1 cellular context compared by ENCODE assay signal in genomic region chr6:138403801-138404665, GRCh38.
TF ChIP-seq lines count a peak whose summit lies in the region.

Gene HEBP2 (plus strand): TSS chr6:138404223. CDS start chr6:138404496, 273 bp downstream.

TF ChIP-seq in K562, 482 proteins besides CTCF, POLR2A, EP300 and RAD21 (continued from another document and continues in another):
- TF ChIP-seq, protein P1, sequence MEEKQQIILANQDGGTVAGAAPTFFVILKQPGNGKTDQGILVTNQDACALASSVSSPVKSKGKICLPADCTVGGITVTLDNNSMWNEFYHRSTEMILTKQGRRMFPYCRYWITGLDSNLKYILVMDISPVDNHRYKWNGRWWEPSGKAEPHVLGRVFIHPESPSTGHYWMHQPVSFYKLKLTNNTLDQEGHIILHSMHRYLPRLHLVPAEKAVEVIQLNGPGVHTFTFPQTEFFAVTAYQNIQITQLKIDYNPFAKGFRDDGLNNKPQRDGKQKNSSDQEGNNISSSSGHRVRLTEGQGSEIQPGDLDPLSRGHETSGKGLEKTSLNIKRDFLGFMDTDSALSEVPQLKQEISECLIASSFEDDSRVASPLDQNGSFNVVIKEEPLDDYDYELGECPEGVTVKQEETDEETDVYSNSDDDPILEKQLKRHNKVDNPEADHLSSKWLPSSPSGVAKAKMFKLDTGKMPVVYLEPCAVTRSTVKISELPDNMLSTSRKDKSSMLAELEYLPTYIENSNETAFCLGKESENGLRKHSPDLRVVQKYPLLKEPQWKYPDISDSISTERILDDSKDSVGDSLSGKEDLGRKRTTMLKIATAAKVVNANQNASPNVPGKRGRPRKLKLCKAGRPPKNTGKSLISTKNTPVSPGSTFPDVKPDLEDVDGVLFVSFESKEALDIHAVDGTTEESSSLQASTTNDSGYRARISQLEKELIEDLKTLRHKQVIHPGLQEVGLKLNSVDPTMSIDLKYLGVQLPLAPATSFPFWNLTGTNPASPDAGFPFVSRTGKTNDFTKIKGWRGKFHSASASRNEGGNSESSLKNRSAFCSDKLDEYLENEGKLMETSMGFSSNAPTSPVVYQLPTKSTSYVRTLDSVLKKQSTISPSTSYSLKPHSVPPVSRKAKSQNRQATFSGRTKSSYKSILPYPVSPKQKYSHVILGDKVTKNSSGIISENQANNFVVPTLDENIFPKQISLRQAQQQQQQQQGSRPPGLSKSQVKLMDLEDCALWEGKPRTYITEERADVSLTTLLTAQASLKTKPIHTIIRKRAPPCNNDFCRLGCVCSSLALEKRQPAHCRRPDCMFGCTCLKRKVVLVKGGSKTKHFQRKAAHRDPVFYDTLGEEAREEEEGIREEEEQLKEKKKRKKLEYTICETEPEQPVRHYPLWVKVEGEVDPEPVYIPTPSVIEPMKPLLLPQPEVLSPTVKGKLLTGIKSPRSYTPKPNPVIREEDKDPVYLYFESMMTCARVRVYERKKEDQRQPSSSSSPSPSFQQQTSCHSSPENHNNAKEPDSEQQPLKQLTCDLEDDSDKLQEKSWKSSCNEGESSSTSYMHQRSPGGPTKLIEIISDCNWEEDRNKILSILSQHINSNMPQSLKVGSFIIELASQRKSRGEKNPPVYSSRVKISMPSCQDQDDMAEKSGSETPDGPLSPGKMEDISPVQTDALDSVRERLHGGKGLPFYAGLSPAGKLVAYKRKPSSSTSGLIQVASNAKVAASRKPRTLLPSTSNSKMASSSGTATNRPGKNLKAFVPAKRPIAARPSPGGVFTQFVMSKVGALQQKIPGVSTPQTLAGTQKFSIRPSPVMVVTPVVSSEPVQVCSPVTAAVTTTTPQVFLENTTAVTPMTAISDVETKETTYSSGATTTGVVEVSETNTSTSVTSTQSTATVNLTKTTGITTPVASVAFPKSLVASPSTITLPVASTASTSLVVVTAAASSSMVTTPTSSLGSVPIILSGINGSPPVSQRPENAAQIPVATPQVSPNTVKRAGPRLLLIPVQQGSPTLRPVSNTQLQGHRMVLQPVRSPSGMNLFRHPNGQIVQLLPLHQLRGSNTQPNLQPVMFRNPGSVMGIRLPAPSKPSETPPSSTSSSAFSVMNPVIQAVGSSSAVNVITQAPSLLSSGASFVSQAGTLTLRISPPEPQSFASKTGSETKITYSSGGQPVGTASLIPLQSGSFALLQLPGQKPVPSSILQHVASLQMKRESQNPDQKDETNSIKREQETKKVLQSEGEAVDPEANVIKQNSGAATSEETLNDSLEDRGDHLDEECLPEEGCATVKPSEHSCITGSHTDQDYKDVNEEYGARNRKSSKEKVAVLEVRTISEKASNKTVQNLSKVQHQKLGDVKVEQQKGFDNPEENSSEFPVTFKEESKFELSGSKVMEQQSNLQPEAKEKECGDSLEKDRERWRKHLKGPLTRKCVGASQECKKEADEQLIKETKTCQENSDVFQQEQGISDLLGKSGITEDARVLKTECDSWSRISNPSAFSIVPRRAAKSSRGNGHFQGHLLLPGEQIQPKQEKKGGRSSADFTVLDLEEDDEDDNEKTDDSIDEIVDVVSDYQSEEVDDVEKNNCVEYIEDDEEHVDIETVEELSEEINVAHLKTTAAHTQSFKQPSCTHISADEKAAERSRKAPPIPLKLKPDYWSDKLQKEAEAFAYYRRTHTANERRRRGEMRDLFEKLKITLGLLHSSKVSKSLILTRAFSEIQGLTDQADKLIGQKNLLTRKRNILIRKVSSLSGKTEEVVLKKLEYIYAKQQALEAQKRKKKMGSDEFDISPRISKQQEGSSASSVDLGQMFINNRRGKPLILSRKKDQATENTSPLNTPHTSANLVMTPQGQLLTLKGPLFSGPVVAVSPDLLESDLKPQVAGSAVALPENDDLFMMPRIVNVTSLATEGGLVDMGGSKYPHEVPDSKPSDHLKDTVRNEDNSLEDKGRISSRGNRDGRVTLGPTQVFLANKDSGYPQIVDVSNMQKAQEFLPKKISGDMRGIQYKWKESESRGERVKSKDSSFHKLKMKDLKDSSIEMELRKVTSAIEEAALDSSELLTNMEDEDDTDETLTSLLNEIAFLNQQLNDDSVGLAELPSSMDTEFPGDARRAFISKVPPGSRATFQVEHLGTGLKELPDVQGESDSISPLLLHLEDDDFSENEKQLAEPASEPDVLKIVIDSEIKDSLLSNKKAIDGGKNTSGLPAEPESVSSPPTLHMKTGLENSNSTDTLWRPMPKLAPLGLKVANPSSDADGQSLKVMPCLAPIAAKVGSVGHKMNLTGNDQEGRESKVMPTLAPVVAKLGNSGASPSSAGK (IDR thresholded peaks at IDR 0.05) = peak; percentile 77
- TF ChIP-seq ZNF717 (CRISPR knock-in tag; IDR thresholded peaks at IDR 0.05) (no peak), CAMTA2 (CRISPR knock-in tag; conservative IDR thresholded peaks at IDR 0.05) (no peak), E2F4 (CRISPR knock-in tag; IDR thresholded peaks at IDR 0.05; ENCODE audit: low read depth) (peak; percentile 18; the same call in 1 of the 2 replicates), BRD9 (IDR thresholded peaks at IDR 0.05; ENCODE audit: low read depth, partially characterized antibody) (no peak), ZNF41 (CRISPR knock-in tag; conservative IDR thresholded peaks at IDR 0.05) (0 out of 2 replicates have a peak, but pooled peaks have one; percentile 17), ZNF398 (CRISPR knock-in tag; IDR thresholded peaks at IDR 0.05) (no peak), NFRKB (IDR thresholded peaks at IDR 0.05; ENCODE audit: low read depth) (no peak), ZNF324 (CRISPR knock-in tag; IDR thresholded peaks at IDR 0.05) (no peak), TAL1 (IDR thresholded peaks at IDR 0.05) (no peak), CCAR2 (IDR thresholded peaks at IDR 0.05; ENCODE audit: low read depth, low read length) (no peak), NFE2 (IDR thresholded peaks at IDR 0.05; ENCODE audit: low read depth) (no peak), CREB1 (IDR thresholded peaks at IDR 0.05) (peak; percentile 18; the same call in 1 of the 2 replicates), CREB1 (CRISPR knock-in tag; IDR thresholded peaks at IDR 0.05) (peak; percentile 44; the same call in 1 of the 2 replicates), IRF9 (tag; IDR thresholded peaks at IDR 0.05) (no peak), KAT7 (CRISPR knock-in tag; IDR thresholded peaks at IDR 0.05; ENCODE audit: borderline replicate concordance) (peak; percentile 70; the same call in 1 of the 2 replicates), SIN3A (IDR thresholded peaks at IDR 0.05; ENCODE audit: borderline replicate concordance in 2 of 2, control insufficient read depth in 1 of 2, low read depth in 2 of 2, low read length in 2 of 2) (no peak; a peak in 1 of 4 replicates), CHD2 (IDR thresholded peaks at IDR 0.05; ENCODE audit: low read depth, low read length) (no peak), ZNF274 (IDR thresholded peaks at IDR 0.05; ENCODE audit: borderline replicate concordance, low read depth, low read length) (no peak), CBX2 (IDR thresholded peaks at IDR 0.05; ENCODE audit: insufficient read depth, low read length, poor library complexity, severe bottlenecking) (no peak), BMI1 (IDR thresholded peaks at IDR 0.05; ENCODE audit: low read length) (no peak), PCBP2 (IDR thresholded peaks at IDR 0.05; ENCODE audit: low read depth, low read length, poor library complexity, severe bottlenecking) (no peak), ZNF24 (IDR thresholded peaks at IDR 0.05) (no peak; the same call in 1 of the 2 replicates), DIDO1 (tag; IDR thresholded peaks at IDR 0.05; ENCODE audit: low read depth) (no peak), ZSCAN32 (CRISPR knock-in tag; IDR thresholded peaks at IDR 0.05) (no peak), HNRNPK (IDR thresholded peaks at IDR 0.05; ENCODE audit: low read depth, low read length, poor library complexity, severe bottlenecking) (no peak), RBM17 (IDR thresholded peaks at IDR 0.05; ENCODE audit: borderline replicate concordance, low read depth, low read length) (no peak), NFIX (CRISPR knock-in tag; IDR thresholded peaks at IDR 0.05; ENCODE audit: low read depth) (no peak)
- TF ChIP-seq, protein P2, sequence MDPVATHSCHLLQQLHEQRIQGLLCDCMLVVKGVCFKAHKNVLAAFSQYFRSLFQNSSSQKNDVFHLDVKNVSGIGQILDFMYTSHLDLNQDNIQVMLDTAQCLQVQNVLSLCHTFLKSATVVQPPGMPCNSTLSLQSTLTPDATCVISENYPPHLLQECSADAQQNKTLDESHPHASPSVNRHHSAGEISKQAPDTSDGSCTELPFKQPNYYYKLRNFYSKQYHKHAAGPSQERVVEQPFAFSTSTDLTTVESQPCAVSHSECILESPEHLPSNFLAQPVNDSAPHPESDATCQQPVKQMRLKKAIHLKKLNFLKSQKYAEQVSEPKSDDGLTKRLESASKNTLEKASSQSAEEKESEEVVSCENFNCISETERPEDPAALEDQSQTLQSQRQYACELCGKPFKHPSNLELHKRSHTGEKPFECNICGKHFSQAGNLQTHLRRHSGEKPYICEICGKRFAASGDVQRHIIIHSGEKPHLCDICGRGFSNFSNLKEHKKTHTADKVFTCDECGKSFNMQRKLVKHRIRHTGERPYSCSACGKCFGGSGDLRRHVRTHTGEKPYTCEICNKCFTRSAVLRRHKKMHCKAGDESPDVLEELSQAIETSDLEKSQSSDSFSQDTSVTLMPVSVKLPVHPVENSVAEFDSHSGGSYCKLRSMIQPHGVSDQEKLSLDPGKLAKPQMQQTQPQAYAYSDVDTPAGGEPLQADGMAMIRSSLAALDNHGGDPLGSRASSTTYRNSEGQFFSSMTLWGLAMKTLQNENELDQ (CRISPR knock-in tag; IDR thresholded peaks at IDR 0.05; ENCODE audit: borderline replicate concordance) = 0 out of 2 replicates have a peak, but pooled peaks have one; percentile 55
- TF ChIP-seq, protein P3, sequence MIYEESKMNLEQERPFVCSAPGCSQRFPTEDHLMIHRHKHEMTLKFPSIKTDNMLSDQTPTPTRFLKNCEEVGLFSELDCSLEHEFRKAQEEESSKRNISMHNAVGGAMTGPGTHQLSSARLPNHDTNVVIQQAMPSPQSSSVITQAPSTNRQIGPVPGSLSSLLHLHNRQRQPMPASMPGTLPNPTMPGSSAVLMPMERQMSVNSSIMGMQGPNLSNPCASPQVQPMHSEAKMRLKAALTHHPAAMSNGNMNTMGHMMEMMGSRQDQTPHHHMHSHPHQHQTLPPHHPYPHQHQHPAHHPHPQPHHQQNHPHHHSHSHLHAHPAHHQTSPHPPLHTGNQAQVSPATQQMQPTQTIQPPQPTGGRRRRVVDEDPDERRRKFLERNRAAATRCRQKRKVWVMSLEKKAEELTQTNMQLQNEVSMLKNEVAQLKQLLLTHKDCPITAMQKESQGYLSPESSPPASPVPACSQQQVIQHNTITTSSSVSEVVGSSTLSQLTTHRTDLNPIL (CRISPR knock-in tag; IDR thresholded peaks at IDR 0.05) = no peak
- TF ChIP-seq, protein P4, sequence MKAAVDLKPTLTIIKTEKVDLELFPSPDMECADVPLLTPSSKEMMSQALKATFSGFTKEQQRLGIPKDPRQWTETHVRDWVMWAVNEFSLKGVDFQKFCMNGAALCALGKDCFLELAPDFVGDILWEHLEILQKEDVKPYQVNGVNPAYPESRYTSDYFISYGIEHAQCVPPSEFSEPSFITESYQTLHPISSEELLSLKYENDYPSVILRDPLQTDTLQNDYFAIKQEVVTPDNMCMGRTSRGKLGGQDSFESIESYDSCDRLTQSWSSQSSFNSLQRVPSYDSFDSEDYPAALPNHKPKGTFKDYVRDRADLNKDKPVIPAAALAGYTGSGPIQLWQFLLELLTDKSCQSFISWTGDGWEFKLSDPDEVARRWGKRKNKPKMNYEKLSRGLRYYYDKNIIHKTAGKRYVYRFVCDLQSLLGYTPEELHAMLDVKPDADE (conservative IDR thresholded peaks at IDR 0.05; ENCODE audit: control insufficient read depth, low read depth, low read length) = peak; percentile 29; the same call in 1 of the 2 replicates
- TF ChIP-seq, protein P5, sequence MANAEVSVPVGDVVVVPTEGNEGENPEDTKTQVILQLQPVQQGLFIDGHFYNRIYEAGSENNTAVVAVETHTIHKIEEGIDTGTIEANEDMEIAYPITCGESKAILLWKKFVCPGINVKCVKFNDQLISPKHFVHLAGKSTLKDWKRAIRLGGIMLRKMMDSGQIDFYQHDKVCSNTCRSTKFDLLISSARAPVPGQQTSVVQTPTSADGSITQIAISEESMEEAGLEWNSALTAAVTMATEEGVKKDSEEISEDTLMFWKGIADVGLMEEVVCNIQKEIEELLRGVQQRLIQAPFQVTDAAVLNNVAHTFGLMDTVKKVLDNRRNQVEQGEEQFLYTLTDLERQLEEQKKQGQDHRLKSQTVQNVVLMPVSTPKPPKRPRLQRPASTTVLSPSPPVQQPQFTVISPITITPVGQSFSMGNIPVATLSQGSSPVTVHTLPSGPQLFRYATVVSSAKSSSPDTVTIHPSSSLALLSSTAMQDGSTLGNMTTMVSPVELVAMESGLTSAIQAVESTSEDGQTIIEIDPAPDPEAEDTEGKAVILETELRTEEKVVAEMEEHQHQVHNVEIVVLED (CRISPR knock-in tag; IDR thresholded peaks at IDR 0.05) = peak; percentile 37; the same call in 1 of the 2 replicates
- TF ChIP-seq, protein P6, sequence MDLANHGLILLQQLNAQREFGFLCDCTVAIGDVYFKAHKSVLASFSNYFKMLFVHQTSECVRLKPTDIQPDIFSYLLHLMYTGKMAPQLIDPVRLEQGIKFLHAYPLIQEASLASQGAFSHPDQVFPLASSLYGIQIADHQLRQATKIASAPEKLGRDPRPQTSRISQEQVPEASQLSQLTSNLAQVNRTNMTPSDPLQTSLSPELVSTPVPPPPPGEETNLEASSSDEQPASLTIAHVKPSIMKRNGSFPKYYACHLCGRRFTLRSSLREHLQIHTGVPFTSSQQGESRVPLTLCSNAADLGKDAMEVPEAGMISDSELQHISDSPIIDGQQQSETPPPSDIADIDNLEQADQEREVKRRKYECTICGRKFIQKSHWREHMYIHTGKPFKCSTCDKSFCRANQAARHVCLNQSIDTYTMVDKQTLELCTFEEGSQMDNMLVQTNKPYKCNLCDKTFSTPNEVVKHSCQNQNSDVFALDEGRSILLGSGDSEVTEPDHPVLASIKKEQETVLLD (IDR thresholded peaks at IDR 0.05) = no peak
